In genomic region chr4:87073187-87073569, GRCh38 we compare ENCODE assay signal across 10 cellular contexts.
DNase-seq lines count a peak whose midpoint lies in the region; ATAC-seq and TF ChIP-seq lines count a peak whose summit lies in the region.
"Had no signal": no experiment of that assay in that cellular context is flagged by ENCODE, and none has a peak within 500 bp of the region (broad histone marks: within the 10 kb centered on the region; RNA-seq: fewer than 3 reads in every experiment).

No MANE protein-coding gene starts in this region.

- H2BK5ac ChIP-seq in trophoblast cell (ENCODE audit: low read depth, low read length, poor library complexity): no peak overlapping the region

- no peak overlapping the region for H4K91ac ChIP-seq in trophoblast cell (ENCODE audit: low read depth, low read length)

- H3K4ac ChIP-seq in trophoblast cell (ENCODE audit: low read depth, low read length): no peak overlapping the region

- no peak overlapping the region for H2BK12ac ChIP-seq in trophoblast cell (ENCODE audit: low read length)

- no peak overlapping the region for H2BK120ac ChIP-seq in trophoblast cell (ENCODE audit: insufficient read depth, low read length, poor library complexity)

- H3K4me3 ChIP-seq in GM08714 (ENCODE audit: low read length) (peak overlapping the region; percentile 47; the same call in 1 of the 2 replicates), body of pancreas (no peak overlapping the region), spleen (peak overlapping the region in 6 of 8 donors; percentile 12 to 61 (median 28)), trophoblast cell (ENCODE audit: low read depth, low read length) (no peak overlapping the region), tibial artery (no peak overlapping the region)
- H3K4me3 ChIP-seq: K562 had no signal

- no peaks in the 10 kb centered on the region for H3K9me3 ChIP-seq in body of pancreas
- H3K9me3 ChIP-seq in spleen: no peaks in the 10 kb centered on the region
- H3K9me3 ChIP-seq in trophoblast cell (ENCODE audit: insufficient read depth, low read depth, low read length): no peaks in the 10 kb centered on the region
- no peaks in the 10 kb centered on the region for H3K9me3 ChIP-seq in tibial artery
- H3K9me3 ChIP-seq: thoracic aorta had no signal

- no peaks in the 10 kb centered on the region for H3K27me3 ChIP-seq in body of pancreas
- no peaks in the 10 kb centered on the region for H3K27me3 ChIP-seq in spleen (replicated peaks in 1 of 7)
- H3K27me3 ChIP-seq in trophoblast cell (ENCODE audit: insufficient read depth, low read length): no peaks in the 10 kb centered on the region
- no peaks in the 10 kb centered on the region for H3K27me3 ChIP-seq in tibial artery

- DNase-seq in body of pancreas (no peak), spleen (no peak), trophoblast cell (no peak), tibial artery (no peak), NCI-H526 treated with DMSO at 0.1 percent for 48 hours (lab: John Stamatoyannopoulos, UW) (no peak)

- TF ChIP-seq CTCF in body of pancreas (IDR thresholded peaks at IDR 0.05): no peak
- no peak for TF ChIP-seq CTCF in spleen (IDR thresholded peaks at IDR 0.05 in 8 of 11, conservative IDR thresholded peaks at IDR 0.05 in 3 of 11)
- no peak for TF ChIP-seq CTCF in tibial artery (IDR thresholded peaks at IDR 0.05)

- H3K9ac ChIP-seq in trophoblast cell (ENCODE audit: low read length): no peak overlapping the region

- H2AK5ac ChIP-seq in trophoblast cell (ENCODE audit: low read length): no peak overlapping the region

- intact Hi-C loops in body of pancreas (cut with DNase I): no loop called here
- intact Hi-C loops in spleen (cut with DNase I; ENCODE audit: low total_unique reads): no loop called here
- intact Hi-C loops in tibial artery (cut with DNase I; ENCODE audit: low total_unique reads): no loop called here

- H4K12ac ChIP-seq in trophoblast cell (ENCODE audit: low read depth, low read length): no peak overlapping the region

- H2AFZ ChIP-seq in trophoblast cell (ENCODE audit: insufficient read depth, low read length, poor library complexity): no peak overlapping the region

- WGBS in body of pancreas, 2 donors: 2 to 5% methylated on average over 6 of the region's 6 CpGs
- WGBS in spleen, 5 donors: 17 to 35% (median 24%) methylated on average over 6 of the region's 6 CpGs
- WGBS in trophoblast cell (ENCODE audit: extremely low coverage, insufficient coverage, insufficient read length): no CpG with 5 or more reads among the region's 6 CpGs

- no peak overlapping the region for H3K4me2 ChIP-seq in trophoblast cell (ENCODE audit: low read length)

- H3K36me3 ChIP-seq in body of pancreas (replicated peaks in 1 of 2; ENCODE audit: insufficient read depth in 1 of 2, low read depth in 2 of 2): no peaks in the 10 kb centered on the region
- H3K36me3 ChIP-seq in spleen: peaks cover 0 to 6% (median 0%) of the 10 kb centered on the region in 6 donors
- peaks cover 0 to 3% of the 10 kb centered on the region in 2 experiments for H3K36me3 ChIP-seq in trophoblast cell (ENCODE audit: control insufficient read depth in 1 of 2, insufficient read depth in 2 of 2, low read length in 2 of 2)
- no peaks in the 10 kb centered on the region for H3K36me3 ChIP-seq in tibial artery
- H3K36me3 ChIP-seq: thoracic aorta had no signal

- no peaks in the 10 kb centered on the region for H3K79me2 ChIP-seq in trophoblast cell (ENCODE audit: control insufficient read depth, insufficient read depth, low read length, poor library complexity)

- peaks cover 46% of the 10 kb centered on the region for H3K4me1 ChIP-seq in body of pancreas
- peaks cover 19 to 86% (median 46%) of the 10 kb centered on the region in 6 donors for H3K4me1 ChIP-seq in spleen
- H3K4me1 ChIP-seq in trophoblast cell (ENCODE audit: control insufficient read depth in 1 of 2, insufficient read depth in 2 of 2, low read length in 2 of 2): no peaks in the 10 kb centered on the region
- H3K4me1 ChIP-seq in tibial artery: peaks cover 0 to 73% (median 49%) of the 10 kb centered on the region in 4 donors

- H3K27ac ChIP-seq in body of pancreas: peak overlapping the region in 3 of 4 donors; percentile 41 to 50 (median 47)
- peak overlapping the region; percentile 64 to 79 (median 73) for H3K27ac ChIP-seq in spleen
- H3K27ac ChIP-seq in trophoblast cell (ENCODE audit: low read depth, low read length): no peak overlapping the region
- H3K27ac ChIP-seq in tibial artery: peak overlapping the region in 1 of 2 donors; percentile 20
- H3K27ac ChIP-seq: thoracic aorta had no signal

- H4K8ac ChIP-seq in trophoblast cell (ENCODE audit: low read depth, low read length): no peak overlapping the region

- no peaks in the 10 kb centered on the region for H3K79me1 ChIP-seq in trophoblast cell (ENCODE audit: low read length)

- H3K14ac ChIP-seq in trophoblast cell (ENCODE audit: low read length): no peak overlapping the region

- no peak overlapping the region for H3K23ac ChIP-seq in trophoblast cell (ENCODE audit: low read length)

- no peak overlapping the region for H3K18ac ChIP-seq in trophoblast cell (ENCODE audit: low read length)

- TF ChIP-seq POLR2A in body of pancreas (IDR thresholded peaks at IDR 0.05) (no peak), spleen (IDR thresholded peaks at IDR 0.05) (no peak)

- peak; percentile 31 for ATAC-seq in GM19463 (IDR thresholded peaks at IDR 0.05; ENCODE audit: unreplicated experiment)
- peak; percentile 14 for ATAC-seq in HG03469 (IDR thresholded peaks at IDR 0.05; ENCODE audit: unreplicated experiment)
- ATAC-seq in body of pancreas: no peak

Comparison
In these comparisons a context has a peak if more than half of its experiments do, and no peak if none do; other contexts are left out.
1. H3K4me3 ChIP-seq: peak in GM08714 (single experiment) and spleen (6 of 8); none in body of pancreas (0 of 2), trophoblast cell (single experiment) and tibial artery (0 of 2).